ENCODE assay signal across 10 cellular contexts in the genomic region with DNA sequence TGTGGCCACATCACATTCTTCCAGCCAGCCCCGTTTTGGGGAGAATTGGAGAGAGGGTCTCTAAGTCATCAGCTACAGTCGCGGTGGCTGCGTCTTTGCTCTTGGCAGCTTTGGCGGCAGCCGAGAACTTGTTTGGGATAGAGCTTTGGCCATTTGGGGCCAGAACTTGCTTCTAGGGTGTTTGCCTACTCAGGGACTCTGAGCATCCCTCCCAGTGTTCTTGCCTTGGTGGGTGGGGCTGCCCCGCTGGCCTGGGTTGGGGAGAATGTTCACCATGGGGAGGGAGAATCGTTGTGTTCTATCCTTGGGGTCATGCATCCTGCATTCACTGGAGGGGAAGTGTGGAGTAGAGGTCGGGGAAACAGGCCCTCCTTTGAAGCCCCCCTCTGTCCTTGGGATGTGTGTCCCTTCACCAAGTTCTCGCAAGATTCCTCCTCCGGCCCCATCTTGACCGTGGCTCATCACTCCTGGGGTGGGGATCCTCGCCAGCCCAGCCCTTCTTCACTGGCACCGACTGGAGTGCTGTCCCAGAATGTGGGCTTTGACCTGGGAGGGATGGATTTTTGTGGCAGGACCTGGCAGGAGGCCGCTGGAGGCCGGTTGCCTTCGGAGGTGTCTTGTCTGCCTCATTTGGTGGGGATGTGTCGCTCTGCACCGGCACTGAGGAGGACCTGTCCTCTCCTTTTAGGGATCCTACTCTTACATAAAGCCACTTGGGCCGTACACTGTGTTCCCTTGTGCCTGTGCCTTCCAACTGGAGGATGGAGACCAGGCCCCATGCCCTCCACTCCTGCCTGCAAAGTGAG. TPM values are rescaled to one million over a fixed set of nuclear protein-coding genes. Genes with fewer than 3 reads are reported as not detected.
DNase-seq lines count a peak whose midpoint lies in the region; ATAC-seq and TF ChIP-seq lines count a peak whose summit lies in the region.
"Had no signal": no experiment of that assay in that cellular context is flagged by ENCODE, and none has a peak within 500 bp of the region (broad histone marks: within the 10 kb centered on the region; RNA-seq: fewer than 3 reads in every experiment).

No MANE protein-coding gene starts in this region.

- H3K27ac Mint-ChIP-seq in T-helper 17 cell = peak overlapping the region; percentile 63

- WGBS in lung, 2 donors = 86 to 91% methylated on average over 20 of the region's 20 CpGs
- 73 to 83% (median 78%) methylated on average over 19 to 20 of the region's 20 CpGs for WGBS in stomach, 5 donors

- no peaks in the 10 kb centered on the region for H3K36me3 Mint-ChIP-seq in T-helper 17 cell (ENCODE audit: low read depth)

- no peak for TF ChIP-seq EP300 in stomach (IDR thresholded peaks at IDR 0.05)

- H3K9me3 ChIP-seq in T-helper 17 cell (ENCODE audit: control insufficient read depth, low read length, poor library complexity, severe bottlenecking) = no peaks in the 10 kb centered on the region
- no peaks in the 10 kb centered on the region for H3K9me3 ChIP-seq in lung (ENCODE audit: control insufficient read depth in 2 of 2, insufficient read depth in 1 of 2, low read length in 1 of 2)
- H3K9me3 ChIP-seq in stomach = no peaks in the 10 kb centered on the region

- no peaks in the 10 kb centered on the region for H3K27me3 Mint-ChIP-seq in T-helper 17 cell

- intact Hi-C loops in stomach (cut with DNase I; ENCODE audit: low total_unique reads) = no loop called here

- H3K27ac ChIP-seq in coronary artery (peak overlapping the region; percentile 17 to 60), lung (ENCODE audit: low read depth in 1 of 2, low read length in 1 of 2) (peak overlapping the region; percentile 37), stomach (peak overlapping the region; percentile 28 to 96 (median 69))

- H3K27me3 ChIP-seq in lung (ENCODE audit: control insufficient read depth, insufficient read depth) (no peaks in the 10 kb centered on the region), stomach (no peaks in the 10 kb centered on the region)

- peaks cover 10 to 37% of the 10 kb centered on the region in 2 donors for H3K4me1 ChIP-seq in lung (ENCODE audit: control insufficient read depth in 2 of 2, insufficient read depth in 2 of 2, low read length in 2 of 2)
- H3K4me1 ChIP-seq in stomach = peaks cover 60 to 68% (median 63%) of the 10 kb centered on the region in 4 donors

- TF ChIP-seq CTCF in coronary artery (IDR thresholded peaks at IDR 0.05) (no peak), lung (IDR thresholded peaks at IDR 0.05; ENCODE audit: control extremely low read depth, extremely low read depth) (no peak), stomach (IDR thresholded peaks at IDR 0.05) (no peak)

- H3K4me3 ChIP-seq in coronary artery (peak overlapping the region; percentile 27), lung (no peak overlapping the region), stomach (no peak overlapping the region)

- H3K4me3 Mint-ChIP-seq in T-helper 17 cell = no peak overlapping the region

- no peak for TF ChIP-seq POLR2A in stomach (IDR thresholded peaks at IDR 0.05)

- no peak for ATAC-seq in T-helper 17 cell
- ATAC-seq in lung (ENCODE audit: insufficient read depth, low FRiP score) = no peak
- ATAC-seq: Panc1 had no signal

- peaks cover 45% of the 10 kb centered on the region for H3K4me1 Mint-ChIP-seq in T-helper 17 cell

- no peaks in the 10 kb centered on the region for H3K36me3 ChIP-seq in lung (ENCODE audit: control insufficient read depth in 2 of 2, insufficient read depth in 2 of 2, low read length in 2 of 2)
- no peaks in the 10 kb centered on the region for H3K36me3 ChIP-seq in stomach

- DNase-seq in T-helper 17 cell (no peak), coronary artery (ENCODE audit: low spot score) (peak; percentile 72), lung (ENCODE audit: low spot score) (no peak), stomach (peak; percentile 24), NCI-H345 treated with DMSO at 0.1 percent for 48 hours (lab: John Stamatoyannopoulos, UW; ENCODE audit: unreplicated experiment) (no peak), superior temporal gyrus (ENCODE audit: extremely low spot score) (no peak), epidermal melanocyte (ENCODE audit: insufficient read length, low spot score) (no peak)
- DNase-seq: HCEC 1CT, MM.1S had no signal

RNA-seq across cellular contexts. Expression of a gene that starts 3.5 kb away (rescaled TPM):
- total RNA-seq in T-helper 17 cell = 10 to 100 TPM; 24.8 to 27.1 TPM
- 10 to 100 TPM; 33.3 to 33.6 TPM for total RNA-seq in lung
- 10 to 100 TPM; 20.1 to 27.1 TPM for polyA plus RNA-seq in lung
- 10 to 100 TPM; 15.2 to 58.0 (median 22.8) TPM for total RNA-seq in stomach
- polyA plus RNA-seq in stomach = 10 to 100 TPM; 14.2 to 17.5 (median 15.6) TPM

Comparison
In these comparisons a context has a peak if more than half of its experiments do, and no peak if none do; other contexts are left out.
1. DNase-seq: peak in coronary artery (single experiment) and stomach (single experiment); none in T-helper 17 cell (0 of 3), lung (single experiment), NCI-H345 treated with DMSO at 0.1 percent for 48 hours (single experiment), superior temporal gyrus (single experiment) and epidermal melanocyte (single experiment).
2. Peak in every context shown above with its lines, with median percentiles within 50 percentile points of each other: H3K27ac ChIP-seq.